In the genomic region with DNA sequence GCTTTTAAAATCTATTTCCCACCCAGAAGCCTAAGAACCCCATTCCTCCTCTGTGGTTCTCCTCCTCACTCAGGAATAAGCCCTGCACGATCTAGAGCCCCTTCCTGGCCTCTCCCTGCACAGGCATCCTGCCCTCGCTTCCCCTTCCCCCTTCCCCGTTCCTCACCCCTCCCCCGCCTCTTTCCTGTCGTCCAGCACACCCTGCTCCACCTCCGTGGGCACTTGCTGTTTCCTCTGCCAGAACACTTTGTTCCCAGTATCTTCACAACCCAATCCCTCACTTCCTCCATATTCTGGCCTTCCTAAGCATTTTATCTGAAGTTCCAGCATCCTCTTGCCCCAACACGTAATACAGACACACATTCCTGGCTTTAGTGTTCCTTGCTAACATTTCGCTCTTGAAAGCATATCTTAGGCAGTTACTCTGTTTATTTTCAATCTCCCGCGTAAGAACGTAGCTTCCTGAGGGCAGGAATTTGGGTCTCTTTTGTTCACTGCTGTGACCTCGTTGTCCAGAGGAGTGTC, we compare ENCODE assay signal across 16 cellular contexts. TPM values are rescaled to one million over a fixed set of nuclear protein-coding genes. Genes with fewer than 3 reads are reported as not detected.
A peak's percentile ranks its signal among the peaks of the same experiment; 100 is the strongest.
DNase-seq lines count a peak whose midpoint lies in the region; ATAC-seq, FAIRE-seq and TF ChIP-seq lines count a peak whose summit lies in the region.
"Had no signal": no experiment of that assay in that cellular context is flagged by ENCODE, and none has a peak within 500 bp of the region (broad histone marks: within the 10 kb centered on the region; RNA-seq: fewer than 3 reads in every experiment).

No MANE protein-coding gene starts in this region.

- no peak overlapping the region for H3K4me3 ChIP-seq in RWPE2 (ENCODE audit: severe bottlenecking)
- H3K4me3 ChIP-seq in keratinocyte (ENCODE audit: control insufficient read depth in 2 of 3, extremely low read depth in 1 of 3, insufficient read depth in 2 of 3, low read depth in 1 of 3, low read length in 3 of 3), result no peak overlapping the region
- H3K4me3 ChIP-seq in suprapubic skin, result no peak overlapping the region
- no peak overlapping the region for H3K4me3 ChIP-seq in CD8-positive, alpha-beta memory T cell (ENCODE audit: low read length)
- no peak overlapping the region for H3K4me3 ChIP-seq in tibial artery
- H3K4me3 ChIP-seq: GM23248 had no signal

- peaks cover 9% of the 10 kb centered on the region for H3K4me1 ChIP-seq in RWPE2 (ENCODE audit: insufficient read depth, poor library complexity, severe bottlenecking)
- H3K4me1 ChIP-seq in keratinocyte (ENCODE audit: control insufficient read depth, extremely low read depth, insufficient read depth, low read length), result peaks cover 14% of the 10 kb centered on the region
- H3K4me1 ChIP-seq in suprapubic skin, result no peaks in the 10 kb centered on the region
- no peaks in the 10 kb centered on the region for H3K4me1 ChIP-seq in CD8-positive, alpha-beta memory T cell (ENCODE audit: insufficient read depth, low read length)
- peaks cover 0 to 10% (median 2%) of the 10 kb centered on the region in 4 donors for H3K4me1 ChIP-seq in tibial artery
- H3K4me1 ChIP-seq: BE2C, Caco-2 had no signal

- H3K27me3 ChIP-seq in RWPE2 (ENCODE audit: insufficient read depth, poor library complexity, severe bottlenecking) (no peaks in the 10 kb centered on the region), keratinocyte (ENCODE audit: control insufficient read depth, extremely low read depth, insufficient read depth, low read length) (no peaks in the 10 kb centered on the region), suprapubic skin (no peaks in the 10 kb centered on the region), tibial artery (no peaks in the 10 kb centered on the region)
- no peaks in the 10 kb centered on the region for H3K27me3 ChIP-seq in CD8-positive, alpha-beta memory T cell (ENCODE audit: insufficient read depth, low read length, poor library complexity, severe bottlenecking)
- H3K27me3 ChIP-seq: BE2C had no signal

- H2AFZ ChIP-seq in keratinocyte (ENCODE audit: control insufficient read depth, low read length), result peak overlapping the region; percentile 78
- H2AFZ ChIP-seq: GM23248 had no signal

- H3K9me1 ChIP-seq in keratinocyte (ENCODE audit: control insufficient read depth, extremely low read depth, insufficient read depth, low read length), result no peaks in the 10 kb centered on the region

- DNase-seq in RWPE2 (ENCODE audit: low spot score), result no peak
- no peak for DNase-seq in endothelial cell (ENCODE audit: low spot score)
- no peak for DNase-seq in keratinocyte (ENCODE audit: low read depth, low spot score)
- no peak for DNase-seq in suprapubic skin (ENCODE audit: low spot score in 2 of 2)
- no peak for DNase-seq in CD8-positive, alpha-beta memory T cell
- DNase-seq in tibial artery, result no peak
- no peak for DNase-seq in NCI-H774 (lab: John Stamatoyannopoulos, UW)
- DNase-seq in AG20443 (ENCODE audit: low spot score), result no peak
- DNase-seq: BE2C; Caco-2; CD8-positive, alpha-beta T cell; DMS 273 treated with DMSO at 0.1 percent for 48 hours; GM23248; H9 had no signal

- no peaks in the 10 kb centered on the region for H3K27me3 Mint-ChIP-seq in endothelial cell (ENCODE audit: unreplicated experiment)
- peaks cover 4 to 7% of the 10 kb centered on the region in 2 donors for H3K27me3 Mint-ChIP-seq in CD8-positive, alpha-beta memory T cell

- H3K9me3 Mint-ChIP-seq in endothelial cell (ENCODE audit: unreplicated experiment), result no peaks in the 10 kb centered on the region
- no peaks in the 10 kb centered on the region for H3K9me3 Mint-ChIP-seq in CD8-positive, alpha-beta memory T cell

- H3K9me3 ChIP-seq in RWPE2 (ENCODE audit: severe bottlenecking), result peaks cover 7% of the 10 kb centered on the region
- no peaks in the 10 kb centered on the region for H3K9me3 ChIP-seq in keratinocyte (ENCODE audit: control insufficient read depth, low read depth, low read length)
- no peaks in the 10 kb centered on the region for H3K9me3 ChIP-seq in suprapubic skin
- H3K9me3 ChIP-seq in CD8-positive, alpha-beta memory T cell (ENCODE audit: low read length), result no peaks in the 10 kb centered on the region
- no peaks in the 10 kb centered on the region for H3K9me3 ChIP-seq in tibial artery
- H3K9me3 ChIP-seq: BE2C, Caco-2 had no signal

- H4K20me1 ChIP-seq in keratinocyte (ENCODE audit: control insufficient read depth, extremely low read depth, insufficient read depth, low read length), result no peaks in the 10 kb centered on the region

- H3K9ac ChIP-seq in keratinocyte (ENCODE audit: control insufficient read depth, extremely low read depth, insufficient read depth, low read length), result no peak overlapping the region
- H3K9ac ChIP-seq: GM23248 had no signal

- H3K4me3 Mint-ChIP-seq in endothelial cell (ENCODE audit: unreplicated experiment), result no peak overlapping the region
- H3K4me3 Mint-ChIP-seq in CD8-positive, alpha-beta memory T cell, result no peak overlapping the region
- H3K4me3 Mint-ChIP-seq: CD14-positive monocyte; CD8-positive, alpha-beta T cell; H9 had no signal

- no peak for ATAC-seq in RWPE2 (ENCODE audit: low read depth)
- ATAC-seq: CD8-positive, alpha-beta T cell had no signal

- TF ChIP-seq CTCF in RWPE2 (IDR thresholded peaks at IDR 0.05; ENCODE audit: poor library complexity, severe bottlenecking) (no peak), endothelial cell (IDR thresholded peaks at IDR 0.05; ENCODE audit: unreplicated experiment) (no peak), keratinocyte (optimal IDR thresholded peaks at IDR 0.05 in 1 of 3, IDR thresholded peaks at IDR 0.05 in 1 of 3, conservative IDR thresholded peaks at IDR 0.05 in 1 of 3; ENCODE audit: extremely low read depth in 1 of 3, insufficient read depth in 2 of 3, low read length in 3 of 3) (no peak), suprapubic skin (IDR thresholded peaks at IDR 0.05) (no peak), tibial artery (IDR thresholded peaks at IDR 0.05) (no peak)

- no peaks in the 10 kb centered on the region for H3K79me2 ChIP-seq in keratinocyte (ENCODE audit: control insufficient read depth, insufficient read depth, low read length)

- dilution Hi-C loops in keratinocyte (cut with MboI; ENCODE audit: extremely low pct_ligation_motif_present, low sequenced_read_pairs), result no loop called here

- no peaks in the 10 kb centered on the region for H3K36me3 ChIP-seq in RWPE2 (ENCODE audit: low read depth)
- H3K36me3 ChIP-seq in keratinocyte (ENCODE audit: control insufficient read depth in 2 of 2, extremely low read depth in 1 of 2, insufficient read depth in 2 of 2, low read length in 2 of 2), result no peaks in the 10 kb centered on the region
- H3K36me3 ChIP-seq in suprapubic skin, result no peaks in the 10 kb centered on the region
- no peaks in the 10 kb centered on the region for H3K36me3 ChIP-seq in CD8-positive, alpha-beta memory T cell (ENCODE audit: insufficient read depth, low read length)
- no peaks in the 10 kb centered on the region for H3K36me3 ChIP-seq in tibial artery
- H3K36me3 ChIP-seq: BE2C had no signal

- CTCF ChIA-PET in CD8-positive, alpha-beta memory T cell (lab: Charles Lee), result no interaction called here

- POLR2A ChIA-PET in CD8-positive, alpha-beta memory T cell (lab: Charles Lee), result no interaction called here

- peak overlapping the region; percentile 23 for H3K27ac ChIP-seq in RWPE2 (ENCODE audit: poor library complexity, severe bottlenecking)
- H3K27ac ChIP-seq in keratinocyte (ENCODE audit: control insufficient read depth, insufficient read depth, low read length), result peak overlapping the region; percentile 37
- peak overlapping the region; percentile 53 for H3K27ac ChIP-seq in suprapubic skin
- H3K27ac ChIP-seq in CD8-positive, alpha-beta memory T cell (ENCODE audit: low read depth, low read length), result no peak overlapping the region
- H3K27ac ChIP-seq in tibial artery, result no peak overlapping the region
- H3K27ac ChIP-seq: GM23248 had no signal

- no peak for TF ChIP-seq EP300 in suprapubic skin (IDR thresholded peaks at IDR 0.05)

- WGBS in suprapubic skin, result 41% methylated on average over 12 of the region's 12 CpGs

- H3K27ac Mint-ChIP-seq in endothelial cell (ENCODE audit: unreplicated experiment), result peak overlapping the region; percentile 58
- H3K27ac Mint-ChIP-seq in CD8-positive, alpha-beta memory T cell, result no peak overlapping the region
- H3K27ac Mint-ChIP-seq: CD14-positive monocyte; CD8-positive, alpha-beta T cell; H9 had no signal

- H3K4me2 ChIP-seq in keratinocyte (ENCODE audit: control insufficient read depth, extremely low read depth, insufficient read depth, low read depth, low read length), result peak overlapping the region; percentile 52

- TF ChIP-seq POLR2A in suprapubic skin (IDR thresholded peaks at IDR 0.05), result no peak

- peaks cover 11% of the 10 kb centered on the region for H3K4me1 Mint-ChIP-seq in endothelial cell (ENCODE audit: unreplicated experiment)
- no peaks in the 10 kb centered on the region for H3K4me1 Mint-ChIP-seq in CD8-positive, alpha-beta memory T cell
- H3K4me1 Mint-ChIP-seq: CD14-positive monocyte had no signal

- peak; percentile 69 for FAIRE-seq in keratinocyte (lab: Jason Lieb, UNC)
- FAIRE-seq: A204.1 had no signal

- no peaks in the 10 kb centered on the region for H3K36me3 Mint-ChIP-seq in endothelial cell (ENCODE audit: low read depth, unreplicated experiment)
- no peaks in the 10 kb centered on the region for H3K36me3 Mint-ChIP-seq in CD8-positive, alpha-beta memory T cell
- H3K36me3 Mint-ChIP-seq: CD14-positive monocyte; CD8-positive, alpha-beta T cell had no signal

- intact Hi-C loops in tibial artery (cut with DNase I; ENCODE audit: low total_unique reads), result no loop called here

RNA-seq across cellular contexts. Expression of a gene that starts 20.2 kb away (rescaled TPM):
- total RNA-seq in endothelial cell (ENCODE audit: unreplicated experiment) (not detected), suprapubic skin (not detected)
- polyA plus RNA-seq in keratinocyte, result not detected in 3 replicates
- not detected for polyA plus RNA-seq in keratinocyte (2011; ENCODE audit: low read depth)
- polyA plus RNA-seq in keratinocyte (2011; cell fraction: cytosol; rRNA removed), result not detected in 2 replicates
- not detected in 2 replicates for polyA plus RNA-seq in keratinocyte (2011; cell fraction: nucleus; rRNA removed)
- polyA plus RNA-seq in keratinocyte (2012; ENCODE audit: low replicate concordance), result 0.17 TPM in 1 of 2 replicates, not detected in the other
- polyA minus RNA-seq in keratinocyte, result not detected in 3 replicates
- not detected for polyA minus RNA-seq in keratinocyte (2011; cell fraction: cytosol; rRNA and poly(A)+ RNA removed)
- not detected in 2 replicates for polyA minus RNA-seq in keratinocyte (2011; cell fraction: nucleus; rRNA and poly(A)+ RNA removed)
- total RNA-seq in CD8-positive, alpha-beta memory T cell, result not detected
- polyA plus RNA-seq in CD8-positive, alpha-beta memory T cell, result not detected
- total RNA-seq: Caco-2; CD8-positive, alpha-beta T cell; GM23248 had no signal
- polyA plus RNA-seq: CD14-positive monocyte, GM23248 had no signal

Comparison
In these comparisons a context has a peak if more than half of its experiments do, and no peak if none do; other contexts are left out.
1. H3K27ac ChIP-seq: peak in RWPE2 (single experiment), keratinocyte (single experiment) and suprapubic skin (single experiment); none in CD8-positive, alpha-beta memory T cell (single experiment) and tibial artery (0 of 2).